35 cellular contexts compared by ENCODE assay signal in genomic region chr3:187661267-187661666, GRCh38. TPM values are rescaled to one million over a fixed set of nuclear protein-coding genes. Genes with fewer than 3 reads are reported as not detected.
"Had no signal": no experiment of that assay in that cellular context is flagged by ENCODE, and none has a peak within 500 bp of the region (broad histone marks: within the 10 kb centered on the region; RNA-seq: fewer than 3 reads in every experiment).

No MANE protein-coding gene starts in this region.

- H3K4me3 Mint-ChIP-seq: dendritic cell treated with granulocyte-macrophage colony-stimulating factor and Interleukin-4, amounts not matched to agents 40 ng/mL and 50 ng/mL, for 4 days; endodermal cell; memory B cell; mesothelial cell of epicardium; naive B cell; natural killer cell treated with Interleukin-12 subunit alpha and Interleukin-12 subunit beta and Interleukin-15 and Interleukin-18, amount 100 ng/mL, for 72 hours; neural crest cell; stimulated activated memory B cell treated with anti-CD40 and anti-IgM and Interleukin-4, amounts not matched to agents 10 μg/mL and 1 μg/mL and 100 μg/mL, for 72 hours; type B pancreatic cell had no signal

- H3K27ac Mint-ChIP-seq: dendritic cell treated with granulocyte-macrophage colony-stimulating factor and Interleukin-4, amounts not matched to agents 40 ng/mL and 50 ng/mL, for 4 days; endodermal cell; memory B cell; mesothelial cell of epicardium; naive B cell; natural killer cell treated with Interleukin-12 subunit alpha and Interleukin-12 subunit beta and Interleukin-15 and Interleukin-18, amount 100 ng/mL, for 72 hours; progenitor cell of endocrine pancreas; stimulated activated memory B cell treated with anti-CD40 and anti-IgM and Interleukin-4, amounts not matched to agents 10 μg/mL and 1 μg/mL and 100 μg/mL, for 72 hours; type B pancreatic cell had no signal

- H3K4me3 ChIP-seq: colonic mucosa, esophagus muscularis mucosa, heart right ventricle, lower lobe of right lung, mucosa of descending colon, sigmoid colon, testis, tibial artery had no signal

- H3K27ac ChIP-seq: colonic mucosa, esophagus muscularis mucosa, heart right ventricle, lower lobe of right lung, parathyroid adenoma, sigmoid colon, testis, tibial artery had no signal

- H3K27me3 ChIP-seq: colonic mucosa, esophagus muscularis mucosa, sigmoid colon, testis, tibial artery had no signal

- H3K36me3 Mint-ChIP-seq: memory B cell; mesothelial cell of epicardium; natural killer cell treated with Interleukin-12 subunit alpha and Interleukin-12 subunit beta and Interleukin-15 and Interleukin-18, amount 100 ng/mL, for 72 hours; stimulated activated memory B cell treated with anti-CD40 and anti-IgM and Interleukin-4, amounts not matched to agents 10 μg/mL and 1 μg/mL and 100 μg/mL, for 72 hours; type B pancreatic cell had no signal

- ATAC-seq: heart right ventricle; left ventricle myocardium superior; lower lobe of right lung; mucosa of descending colon; natural killer cell treated with Interleukin-12 subunit alpha and Interleukin-12 subunit beta and Interleukin-15 and Interleukin-18, amount 100 ng/mL, for 72 hours; right cardiac atrium; stimulated activated memory B cell treated with anti-CD40 and anti-IgM and Interleukin-4, amounts not matched to agents 10 μg/mL and 1 μg/mL and 100 μg/mL, for 72 hours; stimulated activated naive CD8-positive, alpha-beta T cell treated with anti-CD3 and anti-CD28 coated beads, Interleukin-15, Interleukin-2, amounts not matched to agents 100 U/mL and 50 U/mL, for 24 hours had no signal

- H3K9me3 Mint-ChIP-seq: endodermal cell; mesothelial cell of epicardium; natural killer cell treated with Interleukin-12 subunit alpha and Interleukin-12 subunit beta and Interleukin-15 and Interleukin-18, amount 100 ng/mL, for 72 hours; neural crest cell; type B pancreatic cell had no signal

- H3K27me3 Mint-ChIP-seq: stimulated activated memory B cell treated with anti-CD40 and anti-IgM and Interleukin-4, amounts not matched to agents 10 μg/mL and 1 μg/mL and 100 μg/mL, for 72 hours had no signal

- H3K79me2 ChIP-seq: parathyroid adenoma had no signal

- H3K9me3 ChIP-seq: colonic mucosa, esophagus muscularis mucosa, heart right ventricle, lower lobe of right lung, mucosa of descending colon, sigmoid colon, testis, tibial artery had no signal

- H2AFZ ChIP-seq: parathyroid adenoma had no signal

- H3K4me1 Mint-ChIP-seq: endodermal cell, mesothelial cell of epicardium, neural crest cell had no signal

- H3K4me1 ChIP-seq: colonic mucosa, esophagus muscularis mucosa, lower lobe of right lung, parathyroid adenoma, sigmoid colon, testis, tibial artery had no signal

- H3K36me3 ChIP-seq: colonic mucosa, esophagus muscularis mucosa, heart right ventricle, lower lobe of right lung, sigmoid colon, tibial artery had no signal

- DNase-seq: colonic mucosa; effector CD8-positive, alpha-beta T cell; endodermal cell; foreskin melanocyte; glutamatergic neuron; heart right ventricle; hippocampal formation; kidney glomerular epithelial cell; left ventricle myocardium superior; lower lobe of right lung; mucosa of descending colon; naive B cell; right cardiac atrium; sigmoid colon; stimulated activated CD4-positive, alpha-beta T cell treated with anti-CD3 and anti-CD28 coated beads, Interleukin-4, amount 100 ng/mL, for 4 hours; stimulated activated naive CD8-positive, alpha-beta T cell treated with anti-CD3 and anti-CD28 coated beads, Interleukin-15, Interleukin-2, amounts not matched to agents 100 U/mL and 50 U/mL, for 24 hours; substantia nigra; testis; tibial artery had no signal

- H3K9ac ChIP-seq: parathyroid adenoma had no signal

RNA-seq across cellular contexts. Expression of gene SST, which starts 8.9 kb away (rescaled TPM):
- total RNA-seq: chondrocyte; endodermal cell; fibroblast of lung; heart right ventricle; left ventricle myocardium superior; lower lobe of right lung; natural killer cell treated with Interleukin-12 subunit alpha and Interleukin-12 subunit beta and Interleukin-15 and Interleukin-18, amount 100 ng/mL, for 72 hours; osteoblast; skeletal muscle tissue; testis had no signal
- polyA plus RNA-seq: fibroblast of lung had no signal

RNA-seq across cellular contexts. Expression of gene RTP2, which starts 41.1 kb away (rescaled TPM):
- total RNA-seq: chondrocyte; colonic mucosa; endodermal cell; epithelial cell of proximal tubule; esophagus muscularis mucosa; fibroblast of lung; heart right ventricle; left ventricle myocardium superior; lower lobe of right lung; mesothelial cell of epicardium; mucosa of descending colon; natural killer cell treated with Interleukin-12 subunit alpha and Interleukin-12 subunit beta and Interleukin-15 and Interleukin-18, amount 100 ng/mL, for 72 hours; neural crest cell; osteoblast; progenitor cell of endocrine pancreas; right cardiac atrium; sigmoid colon; skeletal muscle tissue; urinary bladder had no signal
- polyA plus RNA-seq: fibroblast of lung, heart right ventricle, right cardiac atrium, sigmoid colon, urinary bladder had no signal
